Comparison of ENCODE assay signal across 17 cellular contexts in the genomic region with DNA sequence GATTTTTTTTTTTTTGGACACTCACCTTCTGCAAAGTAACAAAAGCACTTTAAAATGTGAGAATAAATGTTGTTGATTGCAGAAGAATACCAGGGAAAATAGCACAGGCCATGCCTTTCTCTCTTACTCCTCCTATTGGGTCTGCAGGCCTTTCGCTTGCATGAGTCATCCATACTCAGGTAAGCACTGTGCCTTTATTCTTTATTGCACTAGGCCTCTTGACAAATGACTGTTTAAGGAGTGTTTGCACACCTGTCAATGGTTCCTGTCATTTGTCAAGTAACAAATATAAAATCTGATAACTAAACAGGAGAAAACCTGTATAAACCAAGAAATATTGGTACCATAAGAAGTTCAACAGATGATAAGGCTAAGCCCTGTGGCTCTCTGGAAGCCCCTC.
DNase-seq lines count a peak whose midpoint lies in the region; ATAC-seq and TF ChIP-seq lines count a peak whose summit lies in the region.
"Had no signal": no experiment of that assay in that cellular context is flagged by ENCODE, and none has a peak within 500 bp of the region (broad histone marks: within the 10 kb centered on the region; RNA-seq: fewer than 3 reads in every experiment).

No MANE protein-coding gene starts in this region.

- POLR2A ChIA-PET in RWPE1 (lab: Yijun Ruan, JAX; ENCODE audit: low non-redundant PET), result no interaction called here

- no peak overlapping the region for H2AFZ ChIP-seq in neural cell (ENCODE audit: low read depth, low read length)

- no peaks in the 10 kb centered on the region for H3K9me3 ChIP-seq in neural cell (ENCODE audit: low read length)
- H3K9me3 ChIP-seq: ascending aorta, testis had no signal

- peak; percentile 85 for DNase-seq in NCI-H1105 treated with DMSO at 0.1 percent for 48 hours (lab: John Stamatoyannopoulos, UW)
- DNase-seq in NCI-H2107 treated with DMSO at 0.1 percent for 48 hours (lab: John Stamatoyannopoulos, UW; ENCODE audit: unreplicated experiment), result peak; percentile 94
- DNase-seq in RWPE1 (ENCODE audit: low spot score), result peak; percentile 6
- no peak for DNase-seq in T-helper 2 cell
- no peak for DNase-seq in AG08395 (ENCODE audit: low spot score)
- DNase-seq: activated B cell treated with CpG ODN at 0.5 μM for 24 hours; activated naive CD4-positive, alpha-beta T cell treated with anti-CD3 and anti-CD28 coated beads, Interleukin-2, amount 50 U/mL, for 16 hours; activated T-cell treated with anti-CD3 and anti-CD28 coated beads, Interleukin-2, amount 50 U/mL, for 48 hours; hypothalamus; kidney; NCI-H1694 treated with DMSO at 0.1 percent for 48 hours; T-helper 1 cell; testis had no signal

- H3K4me2 ChIP-seq in neural cell (ENCODE audit: low read length), result no peak overlapping the region
- H3K4me2 ChIP-seq: KMS-11 had no signal

- TF ChIP-seq CTCF in RWPE1 (conservative IDR thresholded peaks at IDR 0.05; ENCODE audit: low read depth), result no peak
- TF ChIP-seq CTCF in neural cell (IDR thresholded peaks at IDR 0.05; ENCODE audit: poor library complexity, severe bottlenecking), result no peak

- H4K20me1 ChIP-seq in neural cell (ENCODE audit: insufficient read depth), result no peaks in the 10 kb centered on the region

- no peaks in the 10 kb centered on the region for H3K36me3 ChIP-seq in neural cell (ENCODE audit: insufficient read depth, low read length)
- H3K36me3 ChIP-seq: ascending aorta had no signal

- no peaks in the 10 kb centered on the region for H3F3A ChIP-seq in neural cell (ENCODE audit: insufficient read depth, low read length, poor library complexity, severe bottlenecking)

- ATAC-seq in GM21528 (IDR thresholded peaks at IDR 0.05; ENCODE audit: low FRiP score, unreplicated experiment), result no peak

- no peak for TF ChIP-seq EP300 in neural cell (conservative IDR thresholded peaks at IDR 0.05; ENCODE audit: poor library complexity, severe bottlenecking)

- TF ChIP-seq RAD21 in neural cell (conservative IDR thresholded peaks at IDR 0.05), result no peak

- no peak overlapping the region for H3K9ac ChIP-seq in neural cell (ENCODE audit: low read length)
- H3K9ac ChIP-seq: KMS-11 had no signal

- no peaks in the 10 kb centered on the region for H3K27me3 ChIP-seq in neural cell (ENCODE audit: insufficient read depth, low read depth, low read length)
- H3K27me3 ChIP-seq: ascending aorta, testis had no signal

- no peaks in the 10 kb centered on the region for H3K79me2 ChIP-seq in neural cell (replicated peaks; ENCODE audit: insufficient read depth, low read length)

- no peaks in the 10 kb centered on the region for H3K9me2 ChIP-seq in neural cell (ENCODE audit: insufficient read depth, low read length)

- H3K27ac ChIP-seq in RWPE1 (no peak overlapping the region), neural cell (ENCODE audit: low read length) (no peak overlapping the region)
- H3K27ac ChIP-seq: ascending aorta, KMS-11, testis had no signal

- H3K4me3 ChIP-seq in neural cell (ENCODE audit: low read length), result no peak overlapping the region
- H3K4me3 ChIP-seq: ascending aorta, testis had no signal

- CTCF ChIA-PET in RWPE1 (lab: Yijun Ruan, JAX), result no interaction called here

TF ChIP-seq in neural cell, 6 proteins besides CTCF, POLR2A, EP300 and RAD21:
- TF ChIP-seq SMC3 (conservative IDR thresholded peaks at IDR 0.05; ENCODE audit: poor library complexity) (no peak), POLR2AphosphoS5 (IDR thresholded peaks at IDR 0.05) (peak; percentile 55)
TF ChIP-seq in neural cell: peak in this region for 1.

Comparison
In these comparisons a context has a peak if more than half of its experiments do, and no peak if none do; other contexts are left out.
1. DNase-seq: peak in NCI-H1105 treated with DMSO at 0.1 percent for 48 hours (single experiment), NCI-H2107 treated with DMSO at 0.1 percent for 48 hours (single experiment) and RWPE1 (single experiment); none in T-helper 2 cell (0 of 5) and AG08395 (single experiment).